Comparison of ENCODE assay signal across 8 cellular contexts in genomic region chr10:102744374-102745051, GRCh38. TPM values are rescaled to one million over a fixed set of nuclear protein-coding genes. Genes with fewer than 3 reads are reported as not detected.
A peak's percentile ranks its signal among the peaks of the same experiment; 100 is the strongest.
DNase-seq lines count a peak whose midpoint lies in the region; ATAC-seq and TF ChIP-seq lines count a peak whose summit lies in the region.

No MANE protein-coding gene starts in this region.

- no peak for ATAC-seq in GM21381 (IDR thresholded peaks at IDR 0.05; ENCODE audit: unreplicated experiment)

- peak overlapping the region; percentile 34 for H3K27ac ChIP-seq in OCI-LY7 (ENCODE audit: low read depth, low read length, poor library complexity, severe bottlenecking)
- H3K27ac ChIP-seq in cingulate gyrus (ENCODE audit: low read depth, low read length), result peak overlapping the region; percentile 83
- H3K27ac ChIP-seq in thymus (ENCODE audit: low read depth), result peak overlapping the region; percentile 79

- peak overlapping the region; percentile 90 for H3K4me3 Mint-ChIP-seq in activated naive CD4-positive, alpha-beta T cell treated with anti-CD3 and anti-CD28 coated beads, Interleukin-2, amount 50 U/mL, for 24 hours

- H3K9me3 ChIP-seq in OCI-LY7 (ENCODE audit: low read length) (no peaks in the 10 kb centered on the region), thymus (ENCODE audit: control insufficient read depth) (no peaks in the 10 kb centered on the region)

- peak overlapping the region; percentile 61; the same call in 1 of the 2 replicates for H2AFZ ChIP-seq in OCI-LY7 (ENCODE audit: low read length)

- peaks cover 27% of the 10 kb centered on the region for H3K79me2 ChIP-seq in OCI-LY7 (ENCODE audit: insufficient read depth, low read depth, low read length)

- H3K27ac Mint-ChIP-seq in activated naive CD4-positive, alpha-beta T cell treated with anti-CD3 and anti-CD28 coated beads, Interleukin-2, amount 50 U/mL, for 24 hours, result peak overlapping the region; percentile 81

- H3K9me2 ChIP-seq in OCI-LY7 (ENCODE audit: insufficient read depth, low read length), result no peaks in the 10 kb centered on the region

- no peaks in the 10 kb centered on the region for H3K36me3 ChIP-seq in OCI-LY7 (ENCODE audit: insufficient read depth, low read length)
- no peaks in the 10 kb centered on the region for H3K36me3 ChIP-seq in thymus (ENCODE audit: control insufficient read depth, insufficient read depth)

- TF ChIP-seq CTCF in OCI-LY7 (conservative IDR thresholded peaks at IDR 0.05; ENCODE audit: low read length), result no peak

- H3K4me1 ChIP-seq in OCI-LY7 (ENCODE audit: insufficient read depth, low read length, poor library complexity, severe bottlenecking), result peaks cover 23% of the 10 kb centered on the region
- peaks cover 11% of the 10 kb centered on the region for H3K4me1 ChIP-seq in thymus (ENCODE audit: control insufficient read depth, insufficient read depth, low read length)

- 22% methylated on average over 9 of the region's 9 CpGs for WGBS in thymus

- H3K27me3 ChIP-seq in thymus (ENCODE audit: control insufficient read depth, insufficient read depth), result no peaks in the 10 kb centered on the region

- peaks cover 4% of the 10 kb centered on the region for H3K36me3 Mint-ChIP-seq in activated naive CD4-positive, alpha-beta T cell treated with anti-CD3 and anti-CD28 coated beads, Interleukin-2, amount 50 U/mL, for 24 hours

- BruUV-seq in OCI-LY7 (replicated peaks; lab: Mats Ljungman, UMichigan), result no TSS peak

- H3K4me2 ChIP-seq in OCI-LY7 (ENCODE audit: low read length), result peak overlapping the region; percentile 91

- no peaks in the 10 kb centered on the region for H3K27me3 Mint-ChIP-seq in activated naive CD4-positive, alpha-beta T cell treated with anti-CD3 and anti-CD28 coated beads, Interleukin-2, amount 50 U/mL, for 24 hours

- CTCF ChIA-PET in OCI-LY7 (lab: Charles Lee; ENCODE audit: unreplicated experiment), result interaction anchor here (0.6 kb wide), 1 partner anchor 1376 kb away, joined by 8 read pairs; no protein-coding TSS in a partner anchor

- intact Hi-C loops in OCI-LY7 (cut with micrococcal nuclease; ENCODE audit: unreplicated experiment), result loop anchor here (5.0 kb wide), 1 partner anchor 68 kb away; no protein-coding TSS in a partner anchor

- peaks cover 51% of the 10 kb centered on the region for H3K4me1 Mint-ChIP-seq in activated naive CD4-positive, alpha-beta T cell treated with anti-CD3 and anti-CD28 coated beads, Interleukin-2, amount 50 U/mL, for 24 hours

- H3K4me3 ChIP-seq in OCI-LY7 (ENCODE audit: low read depth, low read length, poor library complexity, severe bottlenecking) (peak overlapping the region; percentile 96), thymus (ENCODE audit: low read length) (peak overlapping the region; percentile 69)

- H4K20me1 ChIP-seq in OCI-LY7 (ENCODE audit: insufficient read depth, low read length), result no peaks in the 10 kb centered on the region; the same call in 1 of the 2 replicates

- DNase-seq in activated naive CD4-positive, alpha-beta T cell (lab: John Stamatoyannopoulos, UW), result no peak
- peak; percentile 61 for DNase-seq in OCI-LY7 (ENCODE audit: low spot score)
- DNase-seq in medulla oblongata (ENCODE audit: extremely low spot score), result peak; percentile 26
- DNase-seq in NCI-H1436 treated with DMSO at 0.1 percent for 48 hours (lab: John Stamatoyannopoulos, UW), result no peak

- POLR2A ChIA-PET in OCI-LY7 (lab: Charles Lee), result interaction anchor here (0.7 to 2.5 kb wide), 7 partner anchors 8 to 100 kb away, joined by 3 to 14 read pairs (median 4); partner anchors contain the start of genes ARL3, SFXN2 and TRIM8

- peaks cover 6% of the 10 kb centered on the region for H3K9me3 Mint-ChIP-seq in activated naive CD4-positive, alpha-beta T cell treated with anti-CD3 and anti-CD28 coated beads, Interleukin-2, amount 50 U/mL, for 24 hours

RNA-seq across cellular contexts. Expression of gene WBP1L, which starts 0.8 kb away (rescaled TPM):
- 12.5 and 17.6 TPM in 2 replicates for total RNA-seq in OCI-LY7 (2014; rRNA removed; shearing (Covaris generic))
- 22.3 and 24.4 TPM in 2 replicates for total RNA-seq in OCI-LY7 (2022)
- polyA plus RNA-seq in thymus, result 75.9 TPM

RNA-seq across cellular contexts. Expression of gene SFXN2, which starts 30.1 kb away (rescaled TPM):
- 26.9 and 38.1 TPM in 2 replicates for total RNA-seq in OCI-LY7 (2014; rRNA removed; shearing (Covaris generic))
- 43.0 and 45.1 TPM in 2 replicates for total RNA-seq in OCI-LY7 (2022)
- 10.8 TPM for polyA plus RNA-seq in thymus

RNA-seq across cellular contexts. Expression of gene ARL3, which starts 30.3 kb away (rescaled TPM):
- total RNA-seq in OCI-LY7 (2014; rRNA removed; shearing (Covaris generic)), result 7.3 and 8.1 TPM in 2 replicates
- 11.7 and 12.5 TPM in 2 replicates for total RNA-seq in OCI-LY7 (2022)
- 8.3 TPM for polyA plus RNA-seq in thymus

Comparison
In these comparisons a context has a peak if more than half of its experiments do, and no peak if none do; other contexts are left out.
1. DNase-seq: peak in OCI-LY7 (single experiment) and medulla oblongata (single experiment); none in activated naive CD4-positive, alpha-beta T cell (0 of 4) and NCI-H1436 treated with DMSO at 0.1 percent for 48 hours (single experiment).
2. Peak in every context shown above with its lines, with median percentiles within 50 percentile points of each other: H3K27ac ChIP-seq.